18 cellular contexts compared by ENCODE assay signal in genomic region chr2:186607660-186608324, GRCh38. TPM values are rescaled to one million over a fixed set of nuclear protein-coding genes. Genes with fewer than 3 reads are reported as not detected.
DNase-seq lines count a peak whose midpoint lies in the region; ATAC-seq and TF ChIP-seq lines count a peak whose summit lies in the region.
"Had no signal": no experiment of that assay in that cellular context is flagged by ENCODE, and none has a peak within 500 bp of the region (broad histone marks: within the 10 kb centered on the region; RNA-seq: fewer than 3 reads in every experiment).

No MANE protein-coding gene starts in this region.

- H2AK5ac ChIP-seq in neuronal stem cell (ENCODE audit: low read depth, low read length) = no peak overlapping the region

- WGBS in mammary epithelial cell (ENCODE audit: low coverage, missing lambda C conversion rate) = over 99% methylated on average over 6 of the region's 6 CpGs
- WGBS in neuronal stem cell (ENCODE audit: extremely low coverage in 2 of 2, insufficient read length in 2 of 2, insufficient replicate concordance in 1 of 2), 2 donors = no CpG with 5 or more reads among the region's 6 CpGs

- H3K27ac ChIP-seq in mammary epithelial cell (ENCODE audit: insufficient read depth, low read depth, low read length) = no peak overlapping the region
- no peak overlapping the region for H3K27ac ChIP-seq in neuronal stem cell (replicated peaks; ENCODE audit: low read length)
- H3K27ac ChIP-seq: 22Rv1, SJCRH30 had no signal

- in situ Hi-C loops in mammary epithelial cell (cut with MboI; ENCODE audit: low sequenced_read_pairs in 2 of 2) = no loop called here

- H3K36me3 ChIP-seq in mammary epithelial cell (ENCODE audit: insufficient read depth, low read length) = peaks cover 3% of the 10 kb centered on the region
- H3K36me3 ChIP-seq in neuronal stem cell (replicated peaks in 1 of 2; ENCODE audit: control insufficient read depth in 2 of 2, insufficient read depth in 2 of 2, low read length in 2 of 2) = peaks cover 0 to 29% of the 10 kb centered on the region in 2 donors

- H3K4me3 Mint-ChIP-seq in MCF 10A (ENCODE audit: unreplicated experiment) = no peak overlapping the region
- no peak overlapping the region for H3K4me3 Mint-ChIP-seq in osteocyte (ENCODE audit: unreplicated experiment)
- H3K4me3 Mint-ChIP-seq: CD14-positive monocyte had no signal

- H3K4me3 ChIP-seq in mammary epithelial cell (replicated peaks in 1 of 3; ENCODE audit: insufficient read depth in 1 of 3, low read depth in 2 of 3, low read length in 3 of 3) = no peak overlapping the region
- no peak overlapping the region for H3K4me3 ChIP-seq in neuronal stem cell (ENCODE audit: low read length in 2 of 2)
- H3K4me3 ChIP-seq: SJCRH30 had no signal

- H3K9ac ChIP-seq in mammary epithelial cell (ENCODE audit: insufficient read depth, low read length) (no peak overlapping the region), neuronal stem cell (ENCODE audit: low read depth, low read length, poor library complexity) (peak overlapping the region; percentile 32)

- no peak overlapping the region for H3K23ac ChIP-seq in neuronal stem cell (ENCODE audit: low read depth, low read length, poor library complexity)

- H3K4me1 Mint-ChIP-seq in MCF 10A (ENCODE audit: insufficient read depth, unreplicated experiment) (no peaks in the 10 kb centered on the region), osteocyte (ENCODE audit: unreplicated experiment) (peaks cover 35% of the 10 kb centered on the region)
- H3K4me1 Mint-ChIP-seq: CD14-positive monocyte had no signal

- peak; percentile 38 to 75 for ATAC-seq in left cardiac atrium
- ATAC-seq in HG03457 (IDR thresholded peaks at IDR 0.05; ENCODE audit: unreplicated experiment) = no peak
- ATAC-seq in HG03196 (IDR thresholded peaks at IDR 0.05; ENCODE audit: unreplicated experiment) = no peak

- H2AFZ ChIP-seq in mammary epithelial cell (ENCODE audit: low read depth, low read length) (no peak overlapping the region), neuronal stem cell (ENCODE audit: low read length) (no peak overlapping the region)

- H3K27me3 ChIP-seq in mammary epithelial cell (ENCODE audit: insufficient read depth, low read length) (no peaks in the 10 kb centered on the region), neuronal stem cell (ENCODE audit: control insufficient read depth in 3 of 3, insufficient read depth in 3 of 3, low read depth in 1 of 3, low read length in 3 of 3) (peaks cover 0 to 2% (median 0%) of the 10 kb centered on the region in 3 experiments)
- H3K27me3 ChIP-seq: SJCRH30 had no signal

- no peak overlapping the region for H3K18ac ChIP-seq in neuronal stem cell (ENCODE audit: low read length)

- H3K36me3 Mint-ChIP-seq in MCF 10A (ENCODE audit: insufficient read depth, unreplicated experiment) = no peaks in the 10 kb centered on the region
- peaks cover 22% of the 10 kb centered on the region for H3K36me3 Mint-ChIP-seq in osteocyte (ENCODE audit: unreplicated experiment)

- peaks cover 50% of the 10 kb centered on the region for H3K79me2 ChIP-seq in mammary epithelial cell (ENCODE audit: insufficient read depth, low read length)

- no peak overlapping the region for H2BK15ac ChIP-seq in neuronal stem cell (ENCODE audit: low read length)

- intact Hi-C loops in MCF 10A (cut with micrococcal nuclease) (no loop called here), mammary epithelial cell (cut with micrococcal nuclease) (no loop called here), left cardiac atrium (cut with DNase I) (no loop called here)

- H3K27ac Mint-ChIP-seq in MCF 10A (ENCODE audit: low read depth, unreplicated experiment) = peak overlapping the region; percentile 65
- H3K27ac Mint-ChIP-seq in osteocyte (ENCODE audit: unreplicated experiment) = no peak overlapping the region

- H3K9me3 ChIP-seq in mammary epithelial cell (replicated peaks; ENCODE audit: insufficient read depth, low read length) = no peaks in the 10 kb centered on the region
- no peaks in the 10 kb centered on the region for H3K9me3 ChIP-seq in neuronal stem cell (replicated peaks in 1 of 2; ENCODE audit: control insufficient read depth in 2 of 2, insufficient read depth in 1 of 2, low read depth in 1 of 2, low read length in 2 of 2)
- H3K9me3 ChIP-seq: SJCRH30 had no signal

- CTCF ChIA-PET in MCF 10A (lab: Yijun Ruan, JAX) = interaction anchor here (0.6 to 3.2 kb wide), 3 partner anchors 10 to 37 kb away, joined by 3 to 18 read pairs (median 3); no protein-coding TSS in a partner anchor
- CTCF ChIA-PET in mammary epithelial cell (lab: Charles Lee; ENCODE audit: low non-redundant PET) = no interaction called here

- no peaks in the 10 kb centered on the region for H4K20me1 ChIP-seq in mammary epithelial cell (ENCODE audit: insufficient read depth, low read length)

- no peaks in the 10 kb centered on the region for H3K4me1 ChIP-seq in mammary epithelial cell (ENCODE audit: insufficient read depth, low read length)
- H3K4me1 ChIP-seq in neuronal stem cell (ENCODE audit: control insufficient read depth in 2 of 2, insufficient read depth in 1 of 2, low read depth in 1 of 2, low read length in 2 of 2) = peaks cover 6 to 7% of the 10 kb centered on the region in 2 donors

- BruUV-seq in MCF 10A (replicated peaks; lab: Mats Ljungman, UMichigan) (no TSS peak), mammary epithelial cell (replicated peaks; lab: Mats Ljungman, UMichigan) (no TSS peak)

- DNase-seq in MCF 10A (ENCODE audit: unreplicated experiment) (no peak), mammary epithelial cell (no peak), left cardiac atrium (no peak), neuronal stem cell (ENCODE audit: low spot score) (no peak), osteocyte (ENCODE audit: extremely low spot score, unreplicated experiment) (no peak), GOT3 (lab: John Stamatoyannopoulos, UW) (no peak)
- DNase-seq: DMS79, KG1, NCI-H1417 treated with DMSO at 0.1 percent for 48 hours, NCI-H187 treated with DMSO at 0.1 percent for 48 hours, NCI-H226, NCI-H524 treated with DMSO at 0.1 percent for 48 hours, RPMI8226, SJCRH30 had no signal

- H3K27me3 Mint-ChIP-seq in MCF 10A (ENCODE audit: insufficient read depth, unreplicated experiment) (no peaks in the 10 kb centered on the region), osteocyte (ENCODE audit: unreplicated experiment) (no peaks in the 10 kb centered on the region)

- H2BK5ac ChIP-seq in neuronal stem cell (ENCODE audit: low read length) = no peak overlapping the region

- TF ChIP-seq CTCF in MCF 10A (IDR thresholded peaks at IDR 0.05; ENCODE audit: unreplicated experiment) = no peak
- TF ChIP-seq CTCF in mammary epithelial cell (conservative IDR thresholded peaks at IDR 0.05 in 1 of 2, IDR thresholded peaks at IDR 0.05 in 1 of 2; ENCODE audit: extremely low read depth in 1 of 2, insufficient read depth in 1 of 2, low read depth in 1 of 2, low read length in 2 of 2) = no peak
- TF ChIP-seq CTCF in osteocyte (IDR thresholded peaks at IDR 0.05) = no peak

- H2BK12ac ChIP-seq in neuronal stem cell (ENCODE audit: low read length) = no peak overlapping the region

- no peak overlapping the region for H3K4ac ChIP-seq in neuronal stem cell (ENCODE audit: low read length)

- no peaks in the 10 kb centered on the region for H3K79me1 ChIP-seq in neuronal stem cell (ENCODE audit: low read depth, low read length)

- H3K9me3 Mint-ChIP-seq in MCF 10A (ENCODE audit: unreplicated experiment) (no peaks in the 10 kb centered on the region), osteocyte (ENCODE audit: unreplicated experiment) (no peaks in the 10 kb centered on the region)
- H3K9me3 Mint-ChIP-seq: CD14-positive monocyte had no signal

- no peak overlapping the region for H2BK120ac ChIP-seq in neuronal stem cell (ENCODE audit: low read depth, low read length)

- POLR2A ChIA-PET in MCF 10A (lab: Yijun Ruan, JAX) = interaction anchor here (1.7 to 2.1 kb wide), 2 partner anchors 18 to 122 kb away, joined by 4 to 5 read pairs; partner anchors contain the start of genes ITGAV and ZC3H15

- H4K8ac ChIP-seq in neuronal stem cell (ENCODE audit: low read depth, low read length) = no peak overlapping the region

- H4K91ac ChIP-seq in neuronal stem cell (ENCODE audit: low read depth, low read length, poor library complexity) = no peak overlapping the region

- H3K14ac ChIP-seq in neuronal stem cell (ENCODE audit: low read length) = no peak overlapping the region

- H3K4me2 ChIP-seq in mammary epithelial cell (ENCODE audit: insufficient read depth, low read depth, low read length) (no peak overlapping the region), neuronal stem cell (ENCODE audit: insufficient read depth, low read length, poor library complexity, severe bottlenecking) (no peak overlapping the region)

- dilution Hi-C loops in mammary epithelial cell (cut with HindIII; ENCODE audit: low sequenced_read_pairs) = no loop called here

RNA-seq across cellular contexts. Expression of gene ITGAV, which starts 17.9 kb away (rescaled TPM):
- 56.1 TPM in 2 replicates for total RNA-seq in MCF 10A (2022)
- 100 to 1,000 TPM; 103 to 257 TPM for total RNA-seq in mammary epithelial cell
- 45.5 TPM for polyA plus RNA-seq in mammary epithelial cell
- 123 TPM for polyA minus RNA-seq in mammary epithelial cell
- 100 to 1,000 TPM in 1 of 2 donors, 10 to 100 TPM in 1; 83.3 to 140 TPM for total RNA-seq in left cardiac atrium
- 20.9 TPM for polyA plus RNA-seq in neuronal stem cell (2013, experiment 1 of 2)
- 22.3 TPM for polyA plus RNA-seq in neuronal stem cell (2013, experiment 2 of 2)
- 141 and 146 TPM in 2 replicates for total RNA-seq in osteocyte

Comparison
In these comparisons a context has a peak if more than half of its experiments do, and no peak if none do; other contexts are left out.
1. ATAC-seq: peak in left cardiac atrium (2 of 2); none in HG03457 (single experiment) and HG03196 (single experiment).